ENCODE assay signal across 1 cellular context in the genomic region with DNA sequence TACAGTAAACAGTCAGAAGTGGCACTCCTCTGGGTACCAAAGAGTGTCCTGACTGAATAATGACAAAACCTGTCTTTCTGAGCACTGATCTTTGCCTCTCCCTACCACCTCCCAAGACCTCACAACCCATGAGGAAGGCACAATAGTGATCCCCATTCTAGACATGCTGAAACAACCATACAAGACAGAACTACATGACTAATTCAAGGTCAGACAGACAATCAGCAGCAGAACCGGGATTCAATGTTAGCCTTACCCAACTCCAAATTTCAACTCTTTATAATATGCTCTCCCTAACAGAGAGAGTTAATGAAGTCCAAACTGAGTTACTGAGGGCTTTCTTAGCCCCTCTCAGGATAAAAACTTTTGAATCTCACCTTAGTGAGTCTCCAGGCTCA.
TF ChIP-seq lines count a peak whose summit lies in the region.

No MANE protein-coding gene starts in this region.

TF ChIP-seq in IMR-90, 13 proteins besides CTCF, POLR2A, EP300 and RAD21 (continued from another document):
- TF ChIP-seq, protein P1, sequence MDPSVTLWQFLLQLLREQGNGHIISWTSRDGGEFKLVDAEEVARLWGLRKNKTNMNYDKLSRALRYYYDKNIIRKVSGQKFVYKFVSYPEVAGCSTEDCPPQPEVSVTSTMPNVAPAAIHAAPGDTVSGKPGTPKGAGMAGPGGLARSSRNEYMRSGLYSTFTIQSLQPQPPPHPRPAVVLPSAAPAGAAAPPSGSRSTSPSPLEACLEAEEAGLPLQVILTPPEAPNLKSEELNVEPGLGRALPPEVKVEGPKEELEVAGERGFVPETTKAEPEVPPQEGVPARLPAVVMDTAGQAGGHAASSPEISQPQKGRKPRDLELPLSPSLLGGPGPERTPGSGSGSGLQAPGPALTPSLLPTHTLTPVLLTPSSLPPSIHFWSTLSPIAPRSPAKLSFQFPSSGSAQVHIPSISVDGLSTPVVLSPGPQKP (IDR thresholded peaks at IDR 0.05; ENCODE audit: borderline replicate concordance, low read depth, low read length): no peak
- no peak for TF ChIP-seq BHLHE40 (IDR thresholded peaks at IDR 0.05; ENCODE audit: low read depth, low read length)
- TF ChIP-seq MAZ (IDR thresholded peaks at IDR 0.05; ENCODE audit: borderline replicate concordance, low read depth, low read length): no peak
- no peak for TF ChIP-seq FOS (IDR thresholded peaks at IDR 0.05; ENCODE audit: low read depth, low read length)
